Comparison of ENCODE assay signal across 9 cellular contexts in genomic region chr10:113385021-113385975, GRCh38.
DNase-seq lines count a peak whose midpoint lies in the region; ATAC-seq and TF ChIP-seq lines count a peak whose summit lies in the region.
"Had no signal": no experiment of that assay in that cellular context is flagged by ENCODE, and none has a peak within 500 bp of the region (broad histone marks: within the 10 kb centered on the region; RNA-seq: fewer than 3 reads in every experiment).

No MANE protein-coding gene starts in this region.

- H3K9me3 ChIP-seq in esophagus (ENCODE audit: control insufficient read depth in 2 of 2, insufficient read depth in 1 of 2, low read depth in 1 of 2, low read length in 1 of 2) = no peaks in the 10 kb centered on the region
- no peaks in the 10 kb centered on the region for H3K9me3 ChIP-seq in naive thymus-derived CD4-positive, alpha-beta T cell (ENCODE audit: control insufficient read depth in 2 of 3, low read length in 3 of 3)

- intact Hi-C loops in naive thymus-derived CD4-positive, alpha-beta T cell (cut with micrococcal nuclease) = loop anchor here (1.0 to 10.0 kb wide), 12 partner anchors 170 to 1270 kb away; partner anchors contain the start of genes TCF7L2 (in 1 of the 2) and VTI1A (in 1 of the 2)

- ATAC-seq in GM19324 (IDR thresholded peaks at IDR 0.05; ENCODE audit: low FRiP score, unreplicated experiment) (peak; percentile 86), HG03521 (IDR thresholded peaks at IDR 0.05; ENCODE audit: unreplicated experiment) (peak; percentile 52)
- ATAC-seq in naive thymus-derived CD4-positive, alpha-beta T cell = peak; percentile 94
- ATAC-seq in stimulated activated memory B cell treated with anti-CD40 and anti-IgM and Interleukin-4, amounts not matched to agents 10 μg/mL and 1 μg/mL and 100 μg/mL, for 72 hours = peak; percentile 84

- H3K4me1 Mint-ChIP-seq in naive thymus-derived CD4-positive, alpha-beta T cell = peaks cover 14 to 37% (median 28%) of the 10 kb centered on the region in 7 donors
- H3K4me1 Mint-ChIP-seq in stimulated activated memory B cell treated with anti-CD40 and anti-IgM and Interleukin-4, amounts not matched to agents 10 μg/mL and 1 μg/mL and 100 μg/mL, for 72 hours = peaks cover 28% of the 10 kb centered on the region

- H3K27ac Mint-ChIP-seq in naive thymus-derived CD4-positive, alpha-beta T cell = peak overlapping the region in 4 of 9 donors; percentile 12 to 81 (median 56)
- H3K27ac Mint-ChIP-seq in stimulated activated memory B cell treated with anti-CD40 and anti-IgM and Interleukin-4, amounts not matched to agents 10 μg/mL and 1 μg/mL and 100 μg/mL, for 72 hours = no peak overlapping the region
- H3K27ac Mint-ChIP-seq: T-helper 1 cell treated with Interleukin-12 subunit alpha and Interleukin-12 subunit beta and Interleukin-4 antibody, amounts not matched to agents 30 μg/mL and 1 μg/mL, for 36 hours had no signal

- 21 to 22% methylated on average over 18 of the region's 18 CpGs for WGBS in esophagus, 2 donors

- H3K27me3 ChIP-seq in esophagus (ENCODE audit: control insufficient read depth in 1 of 2, insufficient read depth in 2 of 2, low read length in 2 of 2) = no peaks in the 10 kb centered on the region
- H3K27me3 ChIP-seq in naive thymus-derived CD4-positive, alpha-beta T cell (ENCODE audit: control insufficient read depth in 2 of 2, insufficient read depth in 2 of 2, low read length in 2 of 2) = no peaks in the 10 kb centered on the region

- TF ChIP-seq CTCF in C4-2B (conservative IDR thresholded peaks at IDR 0.05) = peak; percentile 92

- POLR2A ChIA-PET in naive thymus-derived CD4-positive, alpha-beta T cell (lab: Charles Lee) = no interaction called here

- no peaks in the 10 kb centered on the region for H3K36me3 ChIP-seq in esophagus (ENCODE audit: control insufficient read depth in 2 of 2, insufficient read depth in 2 of 2, low read length in 1 of 2)
- no peaks in the 10 kb centered on the region for H3K36me3 ChIP-seq in naive thymus-derived CD4-positive, alpha-beta T cell (ENCODE audit: control insufficient read depth in 2 of 3, insufficient read depth in 3 of 3, low read length in 3 of 3)

- H3K36me3 Mint-ChIP-seq in naive thymus-derived CD4-positive, alpha-beta T cell = no peaks in the 10 kb centered on the region
- no peaks in the 10 kb centered on the region for H3K36me3 Mint-ChIP-seq in stimulated activated memory B cell treated with anti-CD40 and anti-IgM and Interleukin-4, amounts not matched to agents 10 μg/mL and 1 μg/mL and 100 μg/mL, for 72 hours

- H3K4me3 Mint-ChIP-seq in naive thymus-derived CD4-positive, alpha-beta T cell = peak overlapping the region in 9 of 10 donors; percentile 8 to 69 (median 65)
- H3K4me3 Mint-ChIP-seq in stimulated activated memory B cell treated with anti-CD40 and anti-IgM and Interleukin-4, amounts not matched to agents 10 μg/mL and 1 μg/mL and 100 μg/mL, for 72 hours = no peak overlapping the region
- H3K4me3 Mint-ChIP-seq: T-helper 1 cell treated with Interleukin-12 subunit alpha and Interleukin-12 subunit beta and Interleukin-4 antibody, amounts not matched to agents 30 μg/mL and 1 μg/mL, for 36 hours had no signal

- H3K27ac ChIP-seq in C4-2B = no peak overlapping the region
- peak overlapping the region; percentile 35 to 56 for H3K27ac ChIP-seq in esophagus (ENCODE audit: low read depth in 2 of 2, low read length in 1 of 2)
- H3K27ac ChIP-seq in naive thymus-derived CD4-positive, alpha-beta T cell (ENCODE audit: low read depth, low read length) = no peak overlapping the region

- peaks cover 0 to 49% (median 0%) of the 10 kb centered on the region in 5 donors for H3K27me3 Mint-ChIP-seq in naive thymus-derived CD4-positive, alpha-beta T cell
- peaks cover 32% of the 10 kb centered on the region for H3K27me3 Mint-ChIP-seq in stimulated activated memory B cell treated with anti-CD40 and anti-IgM and Interleukin-4, amounts not matched to agents 10 μg/mL and 1 μg/mL and 100 μg/mL, for 72 hours

- CTCF ChIA-PET in naive thymus-derived CD4-positive, alpha-beta T cell (lab: Charles Lee) = interaction anchor here (0.5 to 1.7 kb wide), 9 partner anchors 13 to 1196 kb away, joined by 3 to 6 read pairs (median 4); no protein-coding TSS in a partner anchor

- H3K9me3 Mint-ChIP-seq in naive thymus-derived CD4-positive, alpha-beta T cell = no peaks in the 10 kb centered on the region
- no peaks in the 10 kb centered on the region for H3K9me3 Mint-ChIP-seq in stimulated activated memory B cell treated with anti-CD40 and anti-IgM and Interleukin-4, amounts not matched to agents 10 μg/mL and 1 μg/mL and 100 μg/mL, for 72 hours
- H3K9me3 Mint-ChIP-seq: T-helper 1 cell treated with Interleukin-12 subunit alpha and Interleukin-12 subunit beta and Interleukin-4 antibody, amounts not matched to agents 30 μg/mL and 1 μg/mL, for 36 hours had no signal

- peak; percentile 76 for DNase-seq in NOMO-1 treated with DMSO at 0.1 percent for 48 hours (lab: John Stamatoyannopoulos, UW; ENCODE audit: unreplicated experiment)
- DNase-seq in activated CD8-positive, alpha-beta memory T cell treated with anti-CD3 and anti-CD28 coated beads, Interleukin-2, amount 50 U/mL, for 48 hours = peak; percentile 62
- DNase-seq in naive thymus-derived CD4-positive, alpha-beta T cell = peak; percentile 25 to 72 (median 61)

- H3K4me3 ChIP-seq in esophagus (ENCODE audit: low read depth in 1 of 2, low read length in 2 of 2) = no peak overlapping the region
- no peak overlapping the region for H3K4me3 ChIP-seq in naive thymus-derived CD4-positive, alpha-beta T cell (ENCODE audit: low read length)

- H3K4me1 ChIP-seq in esophagus (ENCODE audit: control insufficient read depth in 2 of 2, insufficient read depth in 2 of 2, low read length in 1 of 2) = peaks cover 0 to 2% of the 10 kb centered on the region in 2 donors
- H3K4me1 ChIP-seq in naive thymus-derived CD4-positive, alpha-beta T cell (ENCODE audit: control insufficient read depth in 2 of 2, insufficient read depth in 2 of 2, low read length in 2 of 2) = peaks cover 4 to 12% of the 10 kb centered on the region in 2 donors

Comparison
In these comparisons a context has a peak if more than half of its experiments do, and no peak if none do; other contexts are left out.
1. H3K27ac ChIP-seq: peak in esophagus (2 of 2); none in C4-2B (single experiment) and naive thymus-derived CD4-positive, alpha-beta T cell (single experiment).
2. Peak in every context shown above with its lines, with median percentiles within 50 percentile points of each other: ATAC-seq and DNase-seq.